14 cellular contexts compared by ENCODE assay signal in genomic region chr12:93679308-93679933, GRCh38. TPM values are rescaled to one million over a fixed set of nuclear protein-coding genes. Genes with fewer than 3 reads are reported as not detected.
DNase-seq lines count a peak whose midpoint lies in the region; ATAC-seq and TF ChIP-seq lines count a peak whose summit lies in the region.
"Had no signal": no experiment of that assay in that cellular context is flagged by ENCODE, and none has a peak within 500 bp of the region (broad histone marks: within the 10 kb centered on the region; RNA-seq: fewer than 3 reads in every experiment).

No MANE protein-coding gene starts in this region.

- no peaks in the 10 kb centered on the region for H4K20me1 ChIP-seq in neural progenitor cell (ENCODE audit: low read depth)

- H2AFZ ChIP-seq in neural progenitor cell (replicated peaks) = no peak overlapping the region

- intact Hi-C loops in Caco-2 (cut with micrococcal nuclease; ENCODE audit: unreplicated experiment) = no loop called here
- intact Hi-C loops in esophagus muscularis mucosa (cut with DNase I) = loop anchor here (2.0 to 10.0 kb wide), 4 partner anchors 61 to 175 kb away; partner anchors contain the start of gene SOCS2

- TF ChIP-seq EP300 in esophagus muscularis mucosa (IDR thresholded peaks at IDR 0.05) = no peak

- H3K4me3 ChIP-seq in Caco-2 (ENCODE audit: low read depth, low read length) = no peak overlapping the region
- no peak overlapping the region for H3K4me3 ChIP-seq in esophagus muscularis mucosa
- no peak overlapping the region for H3K4me3 ChIP-seq in neural progenitor cell
- no peak overlapping the region for H3K4me3 ChIP-seq in endodermal cell (ENCODE audit: low read length)
- H3K4me3 ChIP-seq: HAP-1, SK-N-MC had no signal

- CTCF ChIA-PET in Caco-2 (lab: Charles Lee) = no interaction called here

- H3K36me3 ChIP-seq in Caco-2 (ENCODE audit: control insufficient read depth, insufficient read depth, low read length) (no peaks in the 10 kb centered on the region), esophagus muscularis mucosa (no peaks in the 10 kb centered on the region), neural progenitor cell (no peaks in the 10 kb centered on the region), endodermal cell (ENCODE audit: control insufficient read depth, insufficient read depth, low read length) (no peaks in the 10 kb centered on the region)
- H3K36me3 ChIP-seq: HAP-1 had no signal

- peaks cover 15% of the 10 kb centered on the region for H3F3A ChIP-seq in neural progenitor cell (ENCODE audit: low read depth)

- no TSS peak for BruUV-seq in Caco-2 (replicated peaks; lab: Mats Ljungman, UMichigan)

- H3K9ac ChIP-seq in neural progenitor cell (no peak overlapping the region), endodermal cell (ENCODE audit: extremely low read depth, low read length, poor library complexity, severe bottlenecking) (no peak overlapping the region)

- H3K9me3 Mint-ChIP-seq in Caco-2 (ENCODE audit: unreplicated experiment) = no peaks in the 10 kb centered on the region
- no peaks in the 10 kb centered on the region for H3K9me3 Mint-ChIP-seq in neural progenitor cell
- no peaks in the 10 kb centered on the region for H3K9me3 Mint-ChIP-seq in endodermal cell

- no peak overlapping the region for H3K4me2 ChIP-seq in neural progenitor cell

- H3K27ac ChIP-seq in esophagus muscularis mucosa (replicated peaks in 1 of 4) = no peak overlapping the region
- no peak overlapping the region for H3K27ac ChIP-seq in neural progenitor cell
- no peak overlapping the region for H3K27ac ChIP-seq in endodermal cell (ENCODE audit: low read depth, low read length)
- H3K27ac ChIP-seq: SK-N-MC had no signal

- H3K27me3 Mint-ChIP-seq in Caco-2 (ENCODE audit: insufficient read depth, unreplicated experiment) (no peaks in the 10 kb centered on the region), neural progenitor cell (ENCODE audit: insufficient read depth, low read depth) (peaks cover 2% of the 10 kb centered on the region), endodermal cell (ENCODE audit: insufficient read depth) (no peaks in the 10 kb centered on the region)

- TF ChIP-seq CTCF in Caco-2 (IDR thresholded peaks at IDR 0.05; ENCODE audit: insufficient read depth in 1 of 2, low read depth in 1 of 2, low read length in 1 of 2, severe bottlenecking in 1 of 2, unreplicated experiment in 1 of 2) = no peak
- TF ChIP-seq CTCF in esophagus muscularis mucosa (IDR thresholded peaks at IDR 0.05) = no peak
- no peak for TF ChIP-seq CTCF in neural progenitor cell (IDR thresholded peaks at IDR 0.05)
- TF ChIP-seq CTCF in endodermal cell (conservative IDR thresholded peaks at IDR 0.05) = no peak

- H3K27ac Mint-ChIP-seq in Caco-2 (ENCODE audit: unreplicated experiment) (peak overlapping the region; percentile 98), neural progenitor cell (peak overlapping the region; percentile 31), endodermal cell (no peak overlapping the region)

- peaks cover 17% of the 10 kb centered on the region for H3K4me1 ChIP-seq in Caco-2
- peaks cover 25 to 44% (median 29%) of the 10 kb centered on the region in 4 donors for H3K4me1 ChIP-seq in esophagus muscularis mucosa
- H3K4me1 ChIP-seq in neural progenitor cell = peaks cover 11% of the 10 kb centered on the region
- H3K4me1 ChIP-seq in endodermal cell (ENCODE audit: control insufficient read depth, insufficient read depth, low read length) = peaks cover 11% of the 10 kb centered on the region

- H3K9me3 ChIP-seq in Caco-2 (no peaks in the 10 kb centered on the region), esophagus muscularis mucosa (no peaks in the 10 kb centered on the region), neural progenitor cell (ENCODE audit: low read depth) (no peaks in the 10 kb centered on the region), endodermal cell (ENCODE audit: control insufficient read depth, low read length) (no peaks in the 10 kb centered on the region)
- H3K9me3 ChIP-seq: HAP-1 had no signal

- 82% methylated on average over 8 of the region's 8 CpGs for WGBS in esophagus muscularis mucosa
- 86 to 93% methylated on average over 7 to 8 of the region's 8 CpGs for WGBS in endodermal cell (ENCODE audit: insufficient coverage in 1 of 2, insufficient read length in 1 of 2), 2 experiments

- DNase-seq in Caco-2 (no peak), NCI-H2227 treated with DMSO at 0.1 percent for 48 hours (lab: John Stamatoyannopoulos, UW) (peak; percentile 52), esophagus muscularis mucosa (ENCODE audit: extremely low spot score) (peak; percentile 60), neural progenitor cell (ENCODE audit: low spot score) (no peak), NCI-H226 (no peak), endodermal cell (no peak)
- DNase-seq: activated CD4-positive, alpha-beta T cell treated with anti-CD3 and anti-CD28 coated beads, Interleukin-2, amount 50 U/mL, for 48 hours; foreskin fibroblast; NCI-H1417 treated with DMSO at 0.1 percent for 48 hours; NCI-H774; stimulated activated CD4-positive, alpha-beta T cell treated with anti-CD3 and anti-CD28 coated beads, Interleukin-4, amount 100 ng/mL, for 1 hour had no signal

- TF ChIP-seq POLR2A in esophagus muscularis mucosa (IDR thresholded peaks at IDR 0.05; ENCODE audit: low read depth) = no peak

- H3K27me3 ChIP-seq in Caco-2 (replicated peaks; ENCODE audit: control insufficient read depth, insufficient read depth, low read length) (no peaks in the 10 kb centered on the region), esophagus muscularis mucosa (no peaks in the 10 kb centered on the region), neural progenitor cell (no peaks in the 10 kb centered on the region), endodermal cell (ENCODE audit: control insufficient read depth, insufficient read depth, low read length, poor library complexity, severe bottlenecking) (no peaks in the 10 kb centered on the region)

- ATAC-seq in GM18870 (IDR thresholded peaks at IDR 0.05; ENCODE audit: unreplicated experiment) = no peak

- H3K4me1 Mint-ChIP-seq in Caco-2 (ENCODE audit: low read depth, unreplicated experiment) (peaks cover 33% of the 10 kb centered on the region), neural progenitor cell (peaks cover 27% of the 10 kb centered on the region), endodermal cell (peaks cover 37% of the 10 kb centered on the region)

- H3K4me3 Mint-ChIP-seq in Caco-2 (ENCODE audit: unreplicated experiment) (peak overlapping the region; percentile 89), neural progenitor cell (peak overlapping the region; percentile 62), endodermal cell (no peak overlapping the region)

- H3K79me2 ChIP-seq in neural progenitor cell (ENCODE audit: low read depth) = no peaks in the 10 kb centered on the region

- POLR2A ChIA-PET in Caco-2 (lab: Charles Lee) = no interaction called here

- H3K36me3 Mint-ChIP-seq in Caco-2 (ENCODE audit: insufficient read depth, unreplicated experiment) = peaks cover 10% of the 10 kb centered on the region
- peaks cover 4% of the 10 kb centered on the region for H3K36me3 Mint-ChIP-seq in neural progenitor cell
- H3K36me3 Mint-ChIP-seq in endodermal cell (ENCODE audit: low read depth) = no peaks in the 10 kb centered on the region

RNA-seq across cellular contexts. Expression of gene CRADD, which starts 2.2 kb away (rescaled TPM):
- total RNA-seq in Caco-2 (2022) (29.2 and 30.6 TPM in 2 replicates), esophagus muscularis mucosa (10 to 100 TPM; 23.5 to 35.3 (median 26.1) TPM), neural progenitor cell (ENCODE audit: low replicate concordance) (13.7 and 41.2 TPM in 2 replicates), endodermal cell (1 to 10 TPM; 7.7 to 9.1 TPM)
- 14.2 TPM for polyA plus RNA-seq in endodermal cell (2013, experiment 1 of 2)
- polyA plus RNA-seq in endodermal cell (2013, experiment 2 of 2) = 13.5 TPM

Comparison
In these comparisons a context has a peak if more than half of its experiments do, and no peak if none do; other contexts are left out.
1. DNase-seq: peak in NCI-H2227 treated with DMSO at 0.1 percent for 48 hours (single experiment) and esophagus muscularis mucosa (single experiment); none in Caco-2 (0 of 2), neural progenitor cell (single experiment), NCI-H226 (single experiment) and endodermal cell (single experiment).